In the genomic region with DNA sequence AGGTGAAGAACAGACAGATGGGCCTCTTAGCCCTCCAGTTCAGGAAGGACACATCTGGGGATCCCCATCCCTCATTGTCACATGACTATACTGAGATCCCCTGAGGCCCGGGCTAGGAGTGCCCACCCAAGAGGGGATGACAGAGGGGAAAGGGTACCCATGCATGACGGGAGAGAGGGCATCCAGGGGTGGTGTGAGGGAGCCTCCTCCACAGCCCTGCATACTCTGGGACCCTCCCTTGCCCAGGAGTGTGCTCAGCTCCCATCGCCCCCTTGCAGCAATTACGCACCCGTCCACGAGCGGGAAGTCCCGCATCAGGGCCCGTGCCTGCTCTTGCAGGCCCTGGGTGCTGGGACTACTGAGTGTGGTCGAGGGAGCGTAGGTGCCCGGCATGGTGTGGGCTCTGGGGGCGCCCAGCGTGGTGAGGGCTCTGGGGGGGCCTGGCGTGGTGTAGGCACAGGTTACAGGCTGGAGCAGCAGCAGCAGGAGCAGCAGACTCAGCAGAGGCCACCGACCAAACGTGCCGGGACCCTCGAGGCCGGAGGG, we compare ENCODE assay signal across 9 cellular contexts. TPM values are rescaled to one million over a fixed set of nuclear protein-coding genes. Genes with fewer than 3 reads are reported as not detected.
A peak's percentile ranks its signal among the peaks of the same experiment; 100 is the strongest.
DNase-seq lines count a peak whose midpoint lies in the region; ATAC-seq and TF ChIP-seq lines count a peak whose summit lies in the region.
"Had no signal": no experiment of that assay in that cellular context is flagged by ENCODE, and none has a peak within 500 bp of the region (broad histone marks: within the 10 kb centered on the region; RNA-seq: fewer than 3 reads in every experiment).

No MANE protein-coding gene starts in this region.

- H3K27ac ChIP-seq in dorsolateral prefrontal cortex (peak overlapping the region in 14 of 59 donors; percentile 15 to 90 (median 64)), neutrophil (peak overlapping the region; percentile 100)

- H3K9me3 ChIP-seq in neutrophil = no peaks in the 10 kb centered on the region

- H3K36me3 ChIP-seq in neutrophil = peaks cover 71% of the 10 kb centered on the region

- peak; percentile 15 for DNase-seq in D341Med (ENCODE audit: low spot score)
- DNase-seq in dorsolateral prefrontal cortex = peak in 1 of 10 donors; percentile 3
- no peak for DNase-seq in NCI-H526 (lab: John Stamatoyannopoulos, UW)
- no peak for DNase-seq in T-helper 9 cell
- no peak for DNase-seq in mesenteric fat pad (ENCODE audit: low spot score)
- DNase-seq in NCI-H2196 treated with DMSO at 0.1 percent for 48 hours (lab: John Stamatoyannopoulos, UW; ENCODE audit: unreplicated experiment) = no peak

- H3K4me3 ChIP-seq in dorsolateral prefrontal cortex (peak overlapping the region in 46 of 59 donors; percentile 26 to 69 (median 49)), neutrophil (ENCODE audit: low read depth in 1 of 2, low read length in 1 of 2) (peak overlapping the region; percentile 70 to 77)

- intact Hi-C loops in dorsolateral prefrontal cortex (cut with DNase I) = loop anchor here (2.0 to 5.0 kb wide), 3 partner anchors 45 to 235 kb away; partner anchors contain the start of gene LCAT (in 1 of the 2)

- peak; percentile 11 for ATAC-seq in HG03103 (IDR thresholded peaks at IDR 0.05; ENCODE audit: low read depth, unreplicated experiment)

- no peak for TF ChIP-seq CTCF in dorsolateral prefrontal cortex (IDR thresholded peaks at IDR 0.05 in 54 of 56, conservative IDR thresholded peaks at IDR 0.05 in 2 of 56; ENCODE audit: low read depth in 1 of 56, partially characterized antibody in 56 of 56)
- TF ChIP-seq CTCF in neutrophil (IDR thresholded peaks at IDR 0.05) = no peak

- peaks cover 56 to 66% of the 10 kb centered on the region in 2 experiments for H3K4me1 ChIP-seq in neutrophil (ENCODE audit: control insufficient read depth in 1 of 2, insufficient read depth in 1 of 2, low read depth in 1 of 2, low read length in 1 of 2)

- H3K27me3 ChIP-seq in dorsolateral prefrontal cortex (no peaks in the 10 kb centered on the region), neutrophil (no peaks in the 10 kb centered on the region)

RNA-seq across cellular contexts. Expression of gene DPEP2, which starts 6.5 kb away (rescaled TPM):
- total RNA-seq in dorsolateral prefrontal cortex (1 to 10 TPM in 69 of 120 experiments, under 1 TPM in 37, not detected in 14; 0.28 to 5.2 (median 1.2) TPM), mesenteric fat pad (1.5 TPM)

RNA-seq across cellular contexts. Expression of gene DPEP3, which starts 12.4 kb away (rescaled TPM):
- total RNA-seq in dorsolateral prefrontal cortex (1 to 10 TPM in 3 of 120 experiments, under 1 TPM in 27, not detected in 90; 0.23 to 1.3 (median 0.35) TPM), mesenteric fat pad (0.16 TPM)

RNA-seq across cellular contexts. Expression of gene DPEP2NB, which starts 23.0 kb away (rescaled TPM):
- under 1 TPM in 2 of 120 experiments, not detected in 118; 0.41 to 0.43 TPM for total RNA-seq in dorsolateral prefrontal cortex
- total RNA-seq in mesenteric fat pad = not detected
- total RNA-seq: liver had no signal

RNA-seq across cellular contexts. Expression of gene SLC12A4, which starts 24.3 kb away (rescaled TPM):
- total RNA-seq in dorsolateral prefrontal cortex = 10 to 100 TPM; 12.2 to 79.2 (median 26.9) TPM
- 113 TPM for total RNA-seq in mesenteric fat pad

RNA-seq across cellular contexts. Expression of gene DDX28, which starts 30.3 kb away (rescaled TPM):
- total RNA-seq in dorsolateral prefrontal cortex (10 to 100 TPM in 3 of 120 experiments, 1 to 10 TPM in 117; 3.1 to 10.7 (median 6.9) TPM), mesenteric fat pad (7.8 TPM)
